1 cellular context compared by ENCODE assay signal in the genomic region with DNA sequence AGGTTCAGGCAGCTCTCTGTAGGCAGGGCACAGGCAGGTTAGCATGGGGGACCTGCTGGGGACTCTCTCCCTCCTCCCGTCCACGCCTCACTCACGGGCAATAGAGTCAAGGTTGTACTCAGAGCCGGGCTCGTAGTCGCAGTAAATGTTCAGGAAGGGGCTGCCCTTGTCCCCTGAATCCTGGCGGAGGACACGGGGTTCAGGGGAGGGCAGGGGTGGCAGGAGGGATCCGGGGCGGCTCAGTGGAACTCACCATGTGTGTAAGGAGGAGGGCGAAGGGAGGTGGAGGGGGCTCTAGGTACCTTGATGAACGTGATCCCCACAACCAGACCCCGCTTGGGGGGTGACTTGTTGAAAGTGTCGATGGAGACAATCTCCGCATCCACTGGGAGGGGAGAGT.
TF ChIP-seq lines count a peak whose summit lies in the region.

No MANE protein-coding gene starts in this region.

TF ChIP-seq in GM12878, 131 proteins besides CTCF, POLR2A, EP300 and RAD21:
- TF ChIP-seq HDAC6 (IDR thresholded peaks at IDR 0.05; ENCODE audit: unreplicated experiment) (no peak), ZNF384 (IDR thresholded peaks at IDR 0.05; ENCODE audit: borderline replicate concordance, low read depth, low read length) (no peak), SREBF2 (IDR thresholded peaks at IDR 0.05; ENCODE audit: low read length) (no peak), CBX3 (IDR thresholded peaks at IDR 0.05; ENCODE audit: borderline replicate concordance, low read depth) (no peak), ASH2L (IDR thresholded peaks at IDR 0.05; ENCODE audit: borderline replicate concordance, low read depth) (no peak), POU2F2 (IDR thresholded peaks at IDR 0.05; ENCODE audit: borderline replicate concordance, low read depth, low read length) (no peak), DPF2 (IDR thresholded peaks at IDR 0.05) (no peak), KDM1A (IDR thresholded peaks at IDR 0.05; ENCODE audit: borderline replicate concordance) (no peak), NR2C2 (IDR thresholded peaks at IDR 0.05; ENCODE audit: borderline replicate concordance, control insufficient read depth, insufficient read length, low read depth) (no peak), PML (IDR thresholded peaks at IDR 0.05; ENCODE audit: low read length) (no peak), MEF2A (IDR thresholded peaks at IDR 0.05; ENCODE audit: insufficient read depth, low read depth, low read length) (no peak), STAT3 (IDR thresholded peaks at IDR 0.05; ENCODE audit: low read depth, low read length) (no peak), CHD1 (IDR thresholded peaks at IDR 0.05; ENCODE audit: low read depth, low read length) (no peak)
- TF ChIP-seq, protein P1, sequence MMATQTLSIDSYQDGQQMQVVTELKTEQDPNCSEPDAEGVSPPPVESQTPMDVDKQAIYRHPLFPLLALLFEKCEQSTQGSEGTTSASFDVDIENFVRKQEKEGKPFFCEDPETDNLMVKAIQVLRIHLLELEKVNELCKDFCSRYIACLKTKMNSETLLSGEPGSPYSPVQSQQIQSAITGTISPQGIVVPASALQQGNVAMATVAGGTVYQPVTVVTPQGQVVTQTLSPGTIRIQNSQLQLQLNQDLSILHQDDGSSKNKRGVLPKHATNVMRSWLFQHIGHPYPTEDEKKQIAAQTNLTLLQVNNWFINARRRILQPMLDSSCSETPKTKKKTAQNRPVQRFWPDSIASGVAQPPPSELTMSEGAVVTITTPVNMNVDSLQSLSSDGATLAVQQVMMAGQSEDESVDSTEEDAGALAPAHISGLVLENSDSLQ (IDR thresholded peaks at IDR 0.05): no peak
- TF ChIP-seq, protein P2, sequence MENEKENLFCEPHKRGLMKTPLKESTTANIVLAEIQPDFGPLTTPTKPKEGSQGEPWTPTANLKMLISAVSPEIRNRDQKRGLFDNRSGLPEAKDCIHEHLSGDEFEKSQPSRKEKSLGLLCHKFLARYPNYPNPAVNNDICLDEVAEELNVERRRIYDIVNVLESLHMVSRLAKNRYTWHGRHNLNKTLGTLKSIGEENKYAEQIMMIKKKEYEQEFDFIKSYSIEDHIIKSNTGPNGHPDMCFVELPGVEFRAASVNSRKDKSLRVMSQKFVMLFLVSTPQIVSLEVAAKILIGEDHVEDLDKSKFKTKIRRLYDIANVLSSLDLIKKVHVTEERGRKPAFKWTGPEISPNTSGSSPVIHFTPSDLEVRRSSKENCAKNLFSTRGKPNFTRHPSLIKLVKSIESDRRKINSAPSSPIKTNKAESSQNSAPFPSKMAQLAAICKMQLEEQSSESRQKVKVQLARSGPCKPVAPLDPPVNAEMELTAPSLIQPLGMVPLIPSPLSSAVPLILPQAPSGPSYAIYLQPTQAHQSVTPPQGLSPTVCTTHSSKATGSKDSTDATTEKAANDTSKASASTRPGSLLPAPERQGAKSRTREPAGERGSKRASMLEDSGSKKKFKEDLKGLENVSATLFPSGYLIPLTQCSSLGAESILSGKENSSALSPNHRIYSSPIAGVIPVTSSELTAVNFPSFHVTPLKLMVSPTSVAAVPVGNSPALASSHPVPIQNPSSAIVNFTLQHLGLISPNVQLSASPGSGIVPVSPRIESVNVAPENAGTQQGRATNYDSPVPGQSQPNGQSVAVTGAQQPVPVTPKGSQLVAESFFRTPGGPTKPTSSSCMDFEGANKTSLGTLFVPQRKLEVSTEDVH (IDR thresholded peaks at IDR 0.05; ENCODE audit: low read depth, partially characterized antibody): no peak
- TF ChIP-seq, protein P3, sequence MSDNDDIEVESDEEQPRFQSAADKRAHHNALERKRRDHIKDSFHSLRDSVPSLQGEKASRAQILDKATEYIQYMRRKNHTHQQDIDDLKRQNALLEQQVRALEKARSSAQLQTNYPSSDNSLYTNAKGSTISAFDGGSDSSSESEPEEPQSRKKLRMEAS (IDR thresholded peaks at IDR 0.05; ENCODE audit: low read depth, low read length): no peak
